ENCODE assay signal across 26 cellular contexts in the genomic region with DNA sequence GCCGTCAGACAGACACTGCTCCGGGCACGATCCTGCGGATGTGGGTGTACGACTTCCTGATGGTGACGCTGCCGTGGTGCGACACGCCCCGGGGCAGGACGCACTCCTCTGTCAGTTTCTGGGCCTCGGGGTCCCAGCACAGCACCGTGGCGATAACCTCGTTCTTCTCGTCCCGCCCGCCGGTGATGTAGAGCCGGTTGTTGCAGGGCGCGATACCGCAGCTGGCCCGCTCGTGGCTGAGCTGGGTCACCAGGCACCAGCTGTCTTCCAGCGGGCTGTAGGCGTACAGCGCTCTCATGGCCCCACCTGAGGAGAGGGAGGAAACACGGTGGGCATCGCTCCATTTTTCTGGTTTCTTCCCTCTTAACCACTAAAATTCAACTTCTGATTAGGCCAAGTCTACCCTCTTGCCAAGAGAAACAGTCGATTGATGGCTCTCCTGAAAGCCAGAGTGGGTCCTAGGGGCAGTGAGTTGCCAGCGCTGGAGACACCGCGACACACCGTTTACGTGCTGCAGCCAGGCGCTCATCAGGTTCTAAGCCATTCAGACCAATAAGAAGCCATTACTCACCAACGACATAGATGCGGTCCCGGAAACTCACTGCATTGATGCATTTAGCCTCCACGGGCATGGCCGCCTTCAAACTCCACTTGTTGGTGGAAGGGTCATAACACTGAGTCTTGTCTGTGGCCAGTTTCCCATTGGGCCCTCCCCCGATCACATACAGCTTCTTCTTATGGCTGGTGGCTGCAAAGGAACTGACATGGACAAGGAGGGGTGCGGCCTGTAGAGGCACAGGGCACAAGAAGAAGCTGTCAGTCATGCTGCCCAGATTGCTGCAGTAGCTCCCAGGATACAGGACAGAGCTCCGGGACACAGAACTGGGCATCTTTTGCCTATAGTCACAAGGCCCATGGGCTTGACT.
A peak's percentile ranks its signal among the peaks of the same experiment; 100 is the strongest.
DNase-seq lines count a peak whose midpoint lies in the region; ATAC-seq, FAIRE-seq and TF ChIP-seq lines count a peak whose summit lies in the region.
"Had no signal": no experiment of that assay in that cellular context is flagged by ENCODE, and none has a peak within 500 bp of the region (broad histone marks: within the 10 kb centered on the region; RNA-seq: fewer than 3 reads in every experiment).

No MANE protein-coding gene starts in this region.

- H3K4ac ChIP-seq in IMR-90 (ENCODE audit: low read depth, low read length) = no peak overlapping the region

- peak overlapping the region; percentile 37 for H2AFZ ChIP-seq in IMR-90 (replicated peaks; ENCODE audit: low read length, poor library complexity)

- H2AK5ac ChIP-seq in IMR-90 (ENCODE audit: low read depth, low read length) = no peak overlapping the region

- no peak overlapping the region for H3K4me3 Mint-ChIP-seq in endodermal cell
- H3K4me3 Mint-ChIP-seq in neural crest cell = no peak overlapping the region
- H3K4me3 Mint-ChIP-seq: activated CD4-positive, alpha-beta T cell treated with anti-CD3 and anti-CD28 coated beads for 36 hours; activated naive CD8-positive, alpha-beta T cell treated with anti-CD3 and anti-CD28 coated beads, Interleukin-2, amount 50 U/mL, for 24 hours; naive B cell; T-helper 1 cell treated with Interleukin-12 subunit alpha and Interleukin-12 subunit beta and Interleukin-4 antibody, amounts not matched to agents 30 μg/mL and 1 μg/mL, for 36 hours had no signal

- H3K23ac ChIP-seq in IMR-90 (ENCODE audit: low read depth, low read length) = no peak overlapping the region

- in situ Hi-C loops in IMR-90 (cut with MboI; ENCODE audit: low sequenced_read_pairs) = no loop called here

- H3K4me1 ChIP-seq in BLaER1 (peaks cover 22% of the 10 kb centered on the region), IMR-90 (ENCODE audit: control insufficient read depth, insufficient read depth, low read length) (peaks cover 5% of the 10 kb centered on the region), endodermal cell (ENCODE audit: control insufficient read depth, insufficient read depth, low read length) (peaks cover under 1% of the 10 kb centered on the region)
- H3K4me1 ChIP-seq: right atrium auricular region had no signal

- H3K27me3 Mint-ChIP-seq in endodermal cell (ENCODE audit: insufficient read depth) = peaks cover 2% of the 10 kb centered on the region
- no peaks in the 10 kb centered on the region for H3K27me3 Mint-ChIP-seq in neural crest cell (ENCODE audit: low read depth)
- H3K27me3 Mint-ChIP-seq: activated CD4-positive, alpha-beta T cell treated with anti-CD3 and anti-CD28 coated beads for 36 hours; activated naive CD8-positive, alpha-beta T cell treated with anti-CD3 and anti-CD28 coated beads, Interleukin-2, amount 50 U/mL, for 24 hours; naive B cell had no signal

- H4K8ac ChIP-seq in IMR-90 (ENCODE audit: low read depth in 2 of 2, low read length in 2 of 2) = no peak overlapping the region

- no peak overlapping the region for H2BK20ac ChIP-seq in IMR-90 (ENCODE audit: low read depth, low read length)

- H3K9me3 ChIP-seq in BLaER1 = peaks cover 15% of the 10 kb centered on the region
- H3K9me3 ChIP-seq in IMR-90 (ENCODE audit: control insufficient read depth, insufficient read depth, low read length) = no peaks in the 10 kb centered on the region
- H3K9me3 ChIP-seq in endodermal cell (ENCODE audit: control insufficient read depth, low read length) = no peaks in the 10 kb centered on the region
- H3K9me3 ChIP-seq: HAP-1, ovary, right atrium auricular region had no signal

- no peaks in the 10 kb centered on the region for H3K9me3 Mint-ChIP-seq in endodermal cell
- H3K9me3 Mint-ChIP-seq in neural crest cell = peaks cover 2% of the 10 kb centered on the region
- H3K9me3 Mint-ChIP-seq: activated naive CD8-positive, alpha-beta T cell treated with anti-CD3 and anti-CD28 coated beads, Interleukin-2, amount 50 U/mL, for 24 hours; naive B cell; T-helper 1 cell treated with Interleukin-12 subunit alpha and Interleukin-12 subunit beta and Interleukin-4 antibody, amounts not matched to agents 30 μg/mL and 1 μg/mL, for 36 hours had no signal

- H2BK5ac ChIP-seq in IMR-90 (ENCODE audit: low read depth, low read length, poor library complexity, severe bottlenecking) = no peak overlapping the region

- TF ChIP-seq CTCF in IMR-90 (conservative IDR thresholded peaks at IDR 0.05; ENCODE audit: low read depth, low read length) (no peak), endodermal cell (conservative IDR thresholded peaks at IDR 0.05) (no peak), neural crest cell (conservative IDR thresholded peaks at IDR 0.05) (no peak)

- H3K27me3 ChIP-seq in BLaER1 = no peaks in the 10 kb centered on the region
- peaks cover 18% of the 10 kb centered on the region for H3K27me3 ChIP-seq in IMR-90 (ENCODE audit: control insufficient read depth, insufficient read depth, low read length)
- H3K27me3 ChIP-seq in endodermal cell (ENCODE audit: control insufficient read depth, insufficient read depth, low read length, poor library complexity, severe bottlenecking) = no peaks in the 10 kb centered on the region
- H3K27me3 ChIP-seq: ovary, right atrium auricular region had no signal

- no peaks in the 10 kb centered on the region for H3K79me1 ChIP-seq in IMR-90 (ENCODE audit: low read depth in 1 of 2, low read length in 2 of 2)

- H3K4me3 ChIP-seq in BLaER1 = no peak overlapping the region
- H3K4me3 ChIP-seq in IMR-90 (ENCODE audit: insufficient read depth, low read depth, low read length) = no peak overlapping the region
- no peak overlapping the region for H3K4me3 ChIP-seq in endodermal cell (ENCODE audit: low read length)
- H3K4me3 ChIP-seq: HAP-1, ovary, right atrium auricular region, SK-N-MC had no signal

- no peak overlapping the region for H3K56ac ChIP-seq in IMR-90 (ENCODE audit: extremely low read depth, insufficient read depth, low read length)

- no peak overlapping the region for H2BK120ac ChIP-seq in IMR-90 (ENCODE audit: low read depth, low read length)

- no peak for FAIRE-seq in frontal cortex (lab: Jason Lieb, UNC)
- FAIRE-seq: colon, GM12891 had no signal

- dilution Hi-C loops in IMR-90 (cut with HindIII; ENCODE audit: low sequenced_read_pairs, unreplicated experiment) = no loop called here

- H4K5ac ChIP-seq in IMR-90 (ENCODE audit: low read depth, low read length) = no peak overlapping the region

- H3K18ac ChIP-seq in IMR-90 (ENCODE audit: low read depth, low read length) = no peak overlapping the region

- H3K4me2 ChIP-seq in BLaER1 (no peak overlapping the region), IMR-90 (ENCODE audit: low read depth, low read length) (no peak overlapping the region)

- no peak overlapping the region for H4K91ac ChIP-seq in IMR-90 (ENCODE audit: insufficient read depth, low read depth, low read length)

- H3K36me3 ChIP-seq in BLaER1 (peaks cover 69% of the 10 kb centered on the region), IMR-90 (ENCODE audit: control insufficient read depth, insufficient read depth, low read length) (no peaks in the 10 kb centered on the region), endodermal cell (ENCODE audit: control insufficient read depth, insufficient read depth, low read length) (no peaks in the 10 kb centered on the region)
- H3K36me3 ChIP-seq: HAP-1, ovary, right atrium auricular region had no signal

- H3K14ac ChIP-seq in IMR-90 (replicated peaks; ENCODE audit: low read depth, low read length) = no peak overlapping the region

- H3K27ac Mint-ChIP-seq in endodermal cell = no peak overlapping the region
- H3K27ac Mint-ChIP-seq in neural crest cell (ENCODE audit: unreplicated experiment) = peak overlapping the region; percentile 35
- H3K27ac Mint-ChIP-seq: activated CD4-positive, alpha-beta T cell treated with anti-CD3 and anti-CD28 coated beads for 36 hours; activated naive CD8-positive, alpha-beta T cell treated with anti-CD3 and anti-CD28 coated beads, Interleukin-2, amount 50 U/mL, for 24 hours; T-helper 1 cell treated with Interleukin-12 subunit alpha and Interleukin-12 subunit beta and Interleukin-4 antibody, amounts not matched to agents 30 μg/mL and 1 μg/mL, for 36 hours had no signal

- H3K4me1 Mint-ChIP-seq in endodermal cell (peaks cover under 1% of the 10 kb centered on the region), neural crest cell (peaks cover under 1% of the 10 kb centered on the region)

- 84% methylated on average over 22 of the region's 45 CpGs; no CpG with 5 or more reads in 1 of the 2 experiments for WGBS in IMR-90 (ENCODE audit: extremely low coverage in 2 of 2, insufficient read length in 1 of 2), 2 experiments
- 96 to 97% methylated on average over 30 to 45 of the region's 45 CpGs for WGBS in endodermal cell (ENCODE audit: insufficient coverage in 1 of 2, insufficient read length in 1 of 2), 2 experiments

- H4K20me1 ChIP-seq in BLaER1 (no peaks in the 10 kb centered on the region), IMR-90 (ENCODE audit: insufficient read depth, low read length) (no peaks in the 10 kb centered on the region)

- POLR2A ChIA-PET in IMR-90 (lab: Charles Lee; ENCODE audit: unreplicated experiment) = no interaction called here

- H3K9ac ChIP-seq in BLaER1 (no peak overlapping the region), IMR-90 (ENCODE audit: low read depth, low read length) (no peak overlapping the region), endodermal cell (ENCODE audit: extremely low read depth, low read length, poor library complexity, severe bottlenecking) (no peak overlapping the region)

- TF ChIP-seq RAD21 in IMR-90 (IDR thresholded peaks at IDR 0.05; ENCODE audit: low read length) = no peak

- DNase-seq in IMR-90 (no peak), endodermal cell (peak; percentile 44), neural crest cell (ENCODE audit: low read depth, low spot score) (no peak), frontal cortex (ENCODE audit: low spot score in 2 of 2) (no peak), AG20443 (ENCODE audit: low spot score) (no peak)
- DNase-seq: activated CD4-positive, alpha-beta T cell treated with anti-CD3 and anti-CD28 coated beads for 36 hours; activated naive CD8-positive, alpha-beta T cell treated with anti-CD3 and anti-CD28 coated beads, Interleukin-2, amount 50 U/mL, for 24 hours; Calu3; kidney glomerular epithelial cell; mesendoderm; naive B cell; NCI-H1694 treated with DMSO at 0.1 percent for 48 hours; NCI-H2171; NCI-H526 treated with DMSO at 0.1 percent for 48 hours; ovary; stimulated activated CD4-positive, alpha-beta T cell treated with anti-CD3 and anti-CD28 coated beads, Interleukin-4, amount 100 ng/mL, for 1 hour; stimulated activated naive CD4-positive, alpha-beta T cell had no signal

- no peak for TF ChIP-seq POLR2A in IMR-90 (IDR thresholded peaks at IDR 0.05; ENCODE audit: low read depth, low read length)

- intact Hi-C loops in IMR-90 (cut with micrococcal nuclease) = no loop called here

- H2AK9ac ChIP-seq in IMR-90 (replicated peaks; ENCODE audit: low read depth, low read length, poor library complexity) = no peak overlapping the region

- BruUV-seq in IMR-90 (replicated peaks; lab: Mats Ljungman, UMichigan) = no TSS peak

- no peak overlapping the region for H2BK15ac ChIP-seq in IMR-90 (ENCODE audit: low read depth, low read length)

- CTCF ChIA-PET in IMR-90 (lab: Yijun Ruan, JAX) = no interaction called here

- ATAC-seq in IMR-90 (ENCODE audit: low read depth) (no peak), HG03139 (IDR thresholded peaks at IDR 0.05; ENCODE audit: unreplicated experiment) (no peak), GM19452 (IDR thresholded peaks at IDR 0.05; ENCODE audit: unreplicated experiment) (no peak)
- ATAC-seq: activated CD4-positive, alpha-beta T cell treated with anti-CD3 and anti-CD28 coated beads for 36 hours; activated naive CD8-positive, alpha-beta T cell treated with anti-CD3 and anti-CD28 coated beads, Interleukin-2, amount 50 U/mL, for 24 hours had no signal

- H3K9me1 ChIP-seq in IMR-90 (ENCODE audit: insufficient read depth, low read length) = no peaks in the 10 kb centered on the region

- H3K27ac ChIP-seq in BLaER1 (peak overlapping the region; percentile 35; the same call in 1 of the 2 replicates), IMR-90 (ENCODE audit: insufficient read depth, low read length) (no peak overlapping the region), endodermal cell (ENCODE audit: low read depth, low read length) (no peak overlapping the region)
- H3K27ac ChIP-seq: ovary, right atrium auricular region, SK-N-MC had no signal

- no peaks in the 10 kb centered on the region for H3K36me3 Mint-ChIP-seq in endodermal cell (ENCODE audit: low read depth)
- H3K36me3 Mint-ChIP-seq in neural crest cell (ENCODE audit: low read depth) = no peaks in the 10 kb centered on the region
